In genomic region chr22:46116491-46116958, GRCh38 we compare ENCODE assay signal across 8 cellular contexts. TPM values are rescaled to one million over a fixed set of nuclear protein-coding genes. Genes with fewer than 3 reads are reported as not detected.
DNase-seq lines count a peak whose midpoint lies in the region; ATAC-seq and TF ChIP-seq lines count a peak whose summit lies in the region.

No MANE protein-coding gene starts in this region.

- no peaks in the 10 kb centered on the region for H3K27me3 ChIP-seq in liver (ENCODE audit: control insufficient read depth in 4 of 4, insufficient read depth in 4 of 4, low read length in 3 of 4)

- WGBS in liver = 10% methylated on average over 28 of the region's 28 CpGs

- no peaks in the 10 kb centered on the region for H3K9me3 Mint-ChIP-seq in CD14-positive monocyte

- H3K4me1 ChIP-seq in liver (ENCODE audit: control insufficient read depth in 4 of 4, insufficient read depth in 4 of 4, low read length in 3 of 4) = peaks cover 0 to 32% (median 16%) of the 10 kb centered on the region in 4 donors

- H3K9ac ChIP-seq in liver (ENCODE audit: low read depth in 1 of 2, low read length in 2 of 2) = no peak overlapping the region

- peaks cover 0 to 7% (median 0%) of the 10 kb centered on the region in 4 donors for H3K36me3 ChIP-seq in liver (ENCODE audit: control insufficient read depth in 4 of 4, insufficient read depth in 3 of 4, low read depth in 1 of 4, low read length in 3 of 4)

- intact Hi-C loops in CD14-positive monocyte (cut with micrococcal nuclease) = loop anchor here (1.0 to 10.0 kb wide), 7 partner anchors 122 to 534 kb away; no protein-coding TSS in a partner anchor

- H3K4me3 Mint-ChIP-seq in CD14-positive monocyte = no peak overlapping the region

- H3K27ac Mint-ChIP-seq in CD14-positive monocyte = no peak overlapping the region

- H3K4me1 Mint-ChIP-seq in CD14-positive monocyte = peaks cover 6% of the 10 kb centered on the region

- no peaks in the 10 kb centered on the region for H3K9me3 ChIP-seq in liver (ENCODE audit: control insufficient read depth in 4 of 4, low read length in 3 of 4)

- H3K27me3 Mint-ChIP-seq in CD14-positive monocyte (ENCODE audit: low read depth in 3 of 3) = peaks cover 0 to 4% (median 3%) of the 10 kb centered on the region in 3 donors

- peak; percentile 92 for DNase-seq in CD14-positive monocyte (ENCODE audit: low spot score)
- DNase-seq in H4 (ENCODE audit: low spot score) = peak; percentile 78
- DNase-seq in NCI-H524 (lab: John Stamatoyannopoulos, UW) = peak; percentile 66 to 85
- peak; percentile 78 to 79 for DNase-seq in activated CD4-positive, alpha-beta T cell treated with anti-CD3 and anti-CD28 coated beads, Interleukin-2, amount 50 U/mL, for 4 hours
- peak; percentile 60 for DNase-seq in dedifferentiated amniotic fluid mesenchymal stem cell (ENCODE audit: extremely low spot score)
- DNase-seq in stimulated activated CD4-positive, alpha-beta T cell treated with anti-CD3 and anti-CD28 coated beads, Interleukin-4, amount 100 ng/mL, for 1 hour = peak; percentile 86

- H3K4me3 ChIP-seq in liver (ENCODE audit: low read depth in 1 of 3, low read length in 3 of 3) = no peak overlapping the region

- peak; percentile 94 for TF ChIP-seq RAD21 in liver (IDR thresholded peaks at IDR 0.05)

- peak; percentile 80 for TF ChIP-seq CTCF in CD14-positive monocyte (IDR thresholded peaks at IDR 0.05)
- peak; percentile 90 for TF ChIP-seq CTCF in liver (IDR thresholded peaks at IDR 0.05; ENCODE audit: low read depth, low read length, missing input control)

- no peak for ATAC-seq in GM19397 (IDR thresholded peaks at IDR 0.05; ENCODE audit: unreplicated experiment)

- H3K27ac ChIP-seq in liver (ENCODE audit: low read depth in 1 of 2, low read length in 2 of 2) = no peak overlapping the region

- H3K36me3 Mint-ChIP-seq in CD14-positive monocyte = peaks cover 7 to 13% of the 10 kb centered on the region in 2 donors

TF ChIP-seq in liver, 16 proteins besides CTCF, POLR2A, EP300 and RAD21:
- TF ChIP-seq ATF3 (IDR thresholded peaks at IDR 0.05) (no peak), HNF4A (conservative IDR thresholded peaks at IDR 0.05) (no peak), TAF1 (conservative IDR thresholded peaks at IDR 0.05) (no peak), NR2F2 (IDR thresholded peaks at IDR 0.05) (peak; percentile 60), GABPA (IDR thresholded peaks at IDR 0.05 in 1 of 2, conservative IDR thresholded peaks at IDR 0.05 in 1 of 2) (no peak), YY1 (IDR thresholded peaks at IDR 0.05) (no peak), SP1 (IDR thresholded peaks at IDR 0.05) (peak; percentile 28), MAX (IDR thresholded peaks at IDR 0.05) (no peak), FOXA2 (IDR thresholded peaks at IDR 0.05) (no peak), EGR1 (IDR thresholded peaks at IDR 0.05; ENCODE audit: low read depth in 2 of 2) (peak; percentile 94 to 99), FOXA1 (IDR thresholded peaks at IDR 0.05) (peak; percentile 16), HNF4G (IDR thresholded peaks at IDR 0.05) (no peak), RXRA (IDR thresholded peaks at IDR 0.05) (peak; percentile 31 to 71), ZBTB33 (IDR thresholded peaks at IDR 0.05) (no peak), JUND (IDR thresholded peaks at IDR 0.05) (no peak)
- TF ChIP-seq, protein P1, sequence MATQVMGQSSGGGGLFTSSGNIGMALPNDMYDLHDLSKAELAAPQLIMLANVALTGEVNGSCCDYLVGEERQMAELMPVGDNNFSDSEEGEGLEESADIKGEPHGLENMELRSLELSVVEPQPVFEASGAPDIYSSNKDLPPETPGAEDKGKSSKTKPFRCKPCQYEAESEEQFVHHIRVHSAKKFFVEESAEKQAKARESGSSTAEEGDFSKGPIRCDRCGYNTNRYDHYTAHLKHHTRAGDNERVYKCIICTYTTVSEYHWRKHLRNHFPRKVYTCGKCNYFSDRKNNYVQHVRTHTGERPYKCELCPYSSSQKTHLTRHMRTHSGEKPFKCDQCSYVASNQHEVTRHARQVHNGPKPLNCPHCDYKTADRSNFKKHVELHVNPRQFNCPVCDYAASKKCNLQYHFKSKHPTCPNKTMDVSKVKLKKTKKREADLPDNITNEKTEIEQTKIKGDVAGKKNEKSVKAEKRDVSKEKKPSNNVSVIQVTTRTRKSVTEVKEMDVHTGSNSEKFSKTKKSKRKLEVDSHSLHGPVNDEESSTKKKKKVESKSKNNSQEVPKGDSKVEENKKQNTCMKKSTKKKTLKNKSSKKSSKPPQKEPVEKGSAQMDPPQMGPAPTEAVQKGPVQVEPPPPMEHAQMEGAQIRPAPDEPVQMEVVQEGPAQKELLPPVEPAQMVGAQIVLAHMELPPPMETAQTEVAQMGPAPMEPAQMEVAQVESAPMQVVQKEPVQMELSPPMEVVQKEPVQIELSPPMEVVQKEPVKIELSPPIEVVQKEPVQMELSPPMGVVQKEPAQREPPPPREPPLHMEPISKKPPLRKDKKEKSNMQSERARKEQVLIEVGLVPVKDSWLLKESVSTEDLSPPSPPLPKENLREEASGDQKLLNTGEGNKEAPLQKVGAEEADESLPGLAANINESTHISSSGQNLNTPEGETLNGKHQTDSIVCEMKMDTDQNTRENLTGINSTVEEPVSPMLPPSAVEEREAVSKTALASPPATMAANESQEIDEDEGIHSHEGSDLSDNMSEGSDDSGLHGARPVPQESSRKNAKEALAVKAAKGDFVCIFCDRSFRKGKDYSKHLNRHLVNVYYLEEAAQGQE (IDR thresholded peaks at IDR 0.05) = no peak

RNA-seq across cellular contexts. Expression of gene PPARA, which starts 33.8 kb away (rescaled TPM):
- polyA plus RNA-seq in CD14-positive monocyte (1 to 10 TPM; 3.7 to 4.9 TPM), liver (10 to 100 TPM; 31.2 to 35.1 TPM)
- total RNA-seq in H4 (2014; rRNA removed; shearing (Covaris generic)) = 4.2 and 4.6 TPM in 2 replicates
- total RNA-seq in liver = 10 to 100 TPM; 47.5 to 78.8 TPM
